ENCODE assay signal across 12 cellular contexts in the genomic region with DNA sequence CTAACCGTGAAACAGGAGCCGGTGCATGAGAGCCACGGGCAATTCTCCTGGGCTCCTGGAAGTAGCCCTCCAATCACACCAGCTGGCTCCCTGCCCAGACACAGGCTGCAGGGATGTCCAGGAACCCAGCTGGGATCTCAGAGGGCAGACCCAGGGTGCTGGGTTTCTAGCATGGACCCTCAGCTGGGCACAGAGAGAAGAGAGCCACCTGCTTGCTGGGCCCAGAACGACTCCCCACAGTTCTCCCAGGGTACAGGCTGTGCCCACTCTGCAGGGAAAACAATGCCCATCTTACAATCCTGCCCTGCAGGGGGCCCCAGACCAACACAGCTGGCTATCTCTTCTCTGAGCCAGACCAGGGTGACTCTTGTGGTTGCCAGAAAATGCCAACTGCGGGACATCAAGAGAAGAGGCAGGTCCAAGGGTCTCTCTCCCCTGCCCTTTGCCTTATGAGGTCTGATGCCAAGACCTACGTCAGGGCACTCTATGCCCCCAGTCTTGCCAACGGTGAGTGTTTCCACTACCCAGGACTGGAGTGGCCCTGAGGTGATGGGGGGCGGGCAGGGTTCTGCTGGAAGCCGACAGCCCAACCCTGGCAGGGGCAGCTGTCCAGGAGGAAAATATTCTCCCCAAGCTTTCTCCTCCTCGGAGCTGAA.
DNase-seq lines count a peak whose midpoint lies in the region; ATAC-seq lines count a peak whose summit lies in the region.
"Had no signal": no experiment of that assay in that cellular context is flagged by ENCODE, and none has a peak within 500 bp of the region (broad histone marks: within the 10 kb centered on the region; RNA-seq: fewer than 3 reads in every experiment).

No MANE protein-coding gene starts in this region.

- H3K27ac ChIP-seq in aorta (ENCODE audit: low read depth in 1 of 2, low read length in 2 of 2): no peak overlapping the region

- DNase-seq in activated effector memory CD4-positive, alpha-beta T cell treated with anti-CD3 and anti-CD28 coated beads, Interleukin-2, amount 50 U/mL, for 16 hours: peak; percentile 38
- DNase-seq in activated effector memory CD4-positive, alpha-beta T cell treated with Interleukin-2 at 50 U/mL for 16 hours: no peak
- DNase-seq in SHP77 treated with DMSO at 0.1 percent for 48 hours (lab: John Stamatoyannopoulos, UW) (peak; percentile 95), left ventricle myocardium superior (peak; percentile 72), aorta (peak; percentile 40 to 63), mucosa of gallbladder (ENCODE audit: low spot score) (no peak), germinal center (ENCODE audit: low spot score) (no peak)
- DNase-seq: activated naive CD8-positive, alpha-beta T cell treated with anti-CD3 and anti-CD28 coated beads, Interleukin-2, amount 10 ng/mL, durations not matched to agents 7 days and 5 days; AML-193; stimulated activated naive CD4-positive, alpha-beta T cell; T1000 had no signal

- no peak overlapping the region for H3K4me3 ChIP-seq in aorta (ENCODE audit: low read length in 2 of 2)

- H3K27me3 ChIP-seq in aorta (ENCODE audit: control insufficient read depth in 1 of 2, insufficient read depth in 2 of 2, low read length in 1 of 2): no peaks in the 10 kb centered on the region

- no peaks in the 10 kb centered on the region for H3K36me3 ChIP-seq in aorta (ENCODE audit: control insufficient read depth in 1 of 2, insufficient read depth in 2 of 2, low read length in 1 of 2)

- WGBS in aorta, 2 donors: 59 to 66% methylated on average over 10 of the region's 10 CpGs

- no peaks in the 10 kb centered on the region for H3K9me3 ChIP-seq in aorta (ENCODE audit: control insufficient read depth, low read length)

- ATAC-seq in left ventricle myocardium superior (peak; percentile 84), aorta (ENCODE audit: low FRiP score) (no peak), GM19463 (IDR thresholded peaks at IDR 0.05; ENCODE audit: unreplicated experiment) (no peak)

- no peaks in the 10 kb centered on the region for H3K4me1 ChIP-seq in aorta (ENCODE audit: control insufficient read depth in 1 of 2, insufficient read depth in 2 of 2, low read length in 2 of 2)

- intact Hi-C loops in left ventricle myocardium superior (cut with micrococcal nuclease): no loop called here
- intact Hi-C loops in aorta (cut with DNase I): no loop called here

Comparison
In these comparisons a context has a peak if more than half of its experiments do, and no peak if none do; other contexts are left out.
1. DNase-seq: peak in activated effector memory CD4-positive, alpha-beta T cell treated with anti-CD3 and anti-CD28 coated beads, Interleukin-2, amount 50 U/mL, for 16 hours (single experiment), SHP77 treated with DMSO at 0.1 percent for 48 hours (single experiment), left ventricle myocardium superior (single experiment) and aorta (2 of 2); none in activated effector memory CD4-positive, alpha-beta T cell treated with Interleukin-2 at 50 U/mL for 16 hours (single experiment), mucosa of gallbladder (single experiment) and germinal center (single experiment).